18 cellular contexts compared by ENCODE assay signal in genomic region chr2:37997629-37998028, GRCh38.
"Had no signal": no experiment of that assay in that cellular context is flagged by ENCODE, and none has a peak within 500 bp of the region (broad histone marks: within the 10 kb centered on the region; RNA-seq: fewer than 3 reads in every experiment).

No MANE protein-coding gene starts in this region.

- ATAC-seq: activated CD8-positive, alpha-beta T cell treated with anti-CD3 and anti-CD28 coated beads, Interleukin-2, amount 10 ng/mL, durations not matched to agents 7 days and 5 days; naive thymus-derived CD4-positive, alpha-beta T cell; stimulated activated memory B cell treated with anti-CD40 and anti-IgM and Interleukin-4, amounts not matched to agents 10 μg/mL and 1 μg/mL and 100 μg/mL, for 72 hours had no signal

- H3K4me1 ChIP-seq: parathyroid adenoma, thyroid gland had no signal

- H3K9me3 Mint-ChIP-seq: activated CD4-positive, alpha-beta T cell treated with anti-CD3 and anti-CD28 coated beads, Interleukin-2, amount 10 ng/mL, durations not matched to agents 24 days and 14 days; brain; central memory CD8-positive, alpha-beta T cell; stimulated activated memory B cell treated with anti-CD40 and anti-IgM and Interleukin-4, amounts not matched to agents 10 μg/mL and 1 μg/mL and 100 μg/mL, for 72 hours had no signal

- H3K27me3 ChIP-seq: thyroid gland had no signal

- H3K4me3 Mint-ChIP-seq: activated B cell treated with CpG ODN at 0.5 μM for 24 hours; activated CD4-positive, alpha-beta T cell treated with anti-CD3 and anti-CD28 coated beads, Interleukin-2, amount 10 ng/mL, durations not matched to agents 24 days and 14 days; activated CD8-positive, alpha-beta T cell treated with anti-CD3 and anti-CD28 coated beads, Interleukin-2, amount 10 ng/mL, durations not matched to agents 7 days and 5 days; activated naive CD8-positive, alpha-beta T cell; brain; central memory CD8-positive, alpha-beta T cell; naive thymus-derived CD4-positive, alpha-beta T cell; stimulated activated memory B cell treated with anti-CD40 and anti-IgM and Interleukin-4, amounts not matched to agents 10 μg/mL and 1 μg/mL and 100 μg/mL, for 72 hours; T-helper 2 cell treated with Interferon-gamma antibody and Interleukin-4, amounts not matched to agents 5 μg/mL and 100 μg/mL, for 36 hours had no signal

- H3K9me3 ChIP-seq: thyroid gland had no signal

- H3K27ac ChIP-seq: coronary artery, parathyroid adenoma, thyroid gland had no signal

- DNase-seq: activated B cell treated with CpG ODN at 0.5 μM for 24 hours; activated CD4-positive, alpha-beta T cell treated with anti-CD3 and anti-CD28 coated beads, Interleukin-2, amount 10 ng/mL, durations not matched to agents 24 days and 14 days; activated CD8-positive, alpha-beta memory T cell treated with anti-CD3 and anti-CD28 coated beads, Interleukin-2, amount 50 U/mL, for 4 hours; activated CD8-positive, alpha-beta T cell treated with anti-CD3 and anti-CD28 coated beads, Interleukin-2, amount 10 ng/mL, durations not matched to agents 7 days and 5 days; activated gamma-delta T cell; activated T-cell treated with anti-CD3 and anti-CD28 coated beads, Interleukin-2, amount 50 U/mL, for 48 hours; effector CD4-positive, alpha-beta T cell; naive thymus-derived CD4-positive, alpha-beta T cell; stimulated activated CD4-positive, alpha-beta T cell treated with anti-CD3 and anti-CD28 coated beads, Interleukin-2, amount 100 ng/mL, for 48 hours; thyroid gland had no signal

- H3K9ac ChIP-seq: parathyroid adenoma had no signal

- H3K4me3 ChIP-seq: coronary artery, lung, thyroid gland had no signal

- H3K36me3 ChIP-seq: thyroid gland had no signal

- H2AFZ ChIP-seq: parathyroid adenoma had no signal

- H3K79me2 ChIP-seq: parathyroid adenoma had no signal

- H3K4me1 Mint-ChIP-seq: activated B cell treated with CpG ODN at 0.5 μM for 24 hours; activated CD4-positive, alpha-beta T cell treated with anti-CD3 and anti-CD28 coated beads, Interleukin-2, amount 10 ng/mL, durations not matched to agents 24 days and 14 days; brain; central memory CD8-positive, alpha-beta T cell; naive thymus-derived CD4-positive, alpha-beta T cell; stimulated activated memory B cell treated with anti-CD40 and anti-IgM and Interleukin-4, amounts not matched to agents 10 μg/mL and 1 μg/mL and 100 μg/mL, for 72 hours had no signal

- H3K27me3 Mint-ChIP-seq: activated B cell treated with CpG ODN at 0.5 μM for 24 hours; activated CD4-positive, alpha-beta T cell treated with anti-CD3 and anti-CD28 coated beads, Interleukin-2, amount 10 ng/mL, durations not matched to agents 24 days and 14 days; activated naive CD8-positive, alpha-beta T cell; brain; central memory CD8-positive, alpha-beta T cell; naive thymus-derived CD4-positive, alpha-beta T cell; stimulated activated memory B cell treated with anti-CD40 and anti-IgM and Interleukin-4, amounts not matched to agents 10 μg/mL and 1 μg/mL and 100 μg/mL, for 72 hours had no signal

- H3K27ac Mint-ChIP-seq: activated B cell treated with CpG ODN at 0.5 μM for 24 hours; activated CD4-positive, alpha-beta T cell treated with anti-CD3 and anti-CD28 coated beads, Interleukin-2, amount 10 ng/mL, durations not matched to agents 24 days and 14 days; activated CD8-positive, alpha-beta T cell treated with anti-CD3 and anti-CD28 coated beads, Interleukin-2, amount 10 ng/mL, durations not matched to agents 7 days and 5 days; activated naive CD8-positive, alpha-beta T cell; brain; naive thymus-derived CD4-positive, alpha-beta T cell; stimulated activated memory B cell treated with anti-CD40 and anti-IgM and Interleukin-4, amounts not matched to agents 10 μg/mL and 1 μg/mL and 100 μg/mL, for 72 hours; T-helper 2 cell treated with Interferon-gamma antibody and Interleukin-4, amounts not matched to agents 5 μg/mL and 100 μg/mL, for 36 hours had no signal
